18 cellular contexts compared by ENCODE assay signal in the genomic region with DNA sequence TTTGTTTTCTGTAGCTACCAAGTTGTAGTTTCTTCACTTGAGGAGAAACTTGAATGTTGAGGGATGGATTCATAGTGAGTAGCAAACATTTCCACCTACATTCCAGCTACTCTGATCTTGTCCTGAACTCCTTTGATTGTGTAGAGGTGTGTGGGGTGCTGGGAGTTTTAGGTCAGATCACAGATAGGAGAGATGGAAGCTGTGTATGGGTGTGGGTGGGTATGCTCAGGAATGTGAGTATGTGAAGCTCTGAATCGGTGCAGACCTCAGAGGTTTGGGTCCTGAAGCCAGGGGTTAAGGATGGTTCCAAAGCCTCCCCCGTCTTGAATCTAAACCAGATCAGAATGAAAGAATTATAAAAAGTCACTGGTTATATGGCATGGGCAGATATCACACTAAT. TPM values are rescaled to one million over a fixed set of nuclear protein-coding genes. Genes with fewer than 3 reads are reported as not detected.
DNase-seq lines count a peak whose midpoint lies in the region; TF ChIP-seq lines count a peak whose summit lies in the region.
"Had no signal": no experiment of that assay in that cellular context is flagged by ENCODE, and none has a peak within 500 bp of the region (broad histone marks: within the 10 kb centered on the region; RNA-seq: fewer than 3 reads in every experiment).

No MANE protein-coding gene starts in this region.

- H3K36me3 Mint-ChIP-seq in MCF 10A (ENCODE audit: insufficient read depth, unreplicated experiment) = no peaks in the 10 kb centered on the region
- H3K36me3 Mint-ChIP-seq in osteocyte (ENCODE audit: unreplicated experiment) = peaks cover 1% of the 10 kb centered on the region
- H3K36me3 Mint-ChIP-seq: CD4-positive, alpha-beta memory T cell had no signal

- H3K4me3 Mint-ChIP-seq in MCF 10A (ENCODE audit: unreplicated experiment) (no peak overlapping the region), osteocyte (ENCODE audit: unreplicated experiment) (no peak overlapping the region)
- H3K4me3 Mint-ChIP-seq: CD4-positive, alpha-beta memory T cell; GM23338 had no signal

- CTCF ChIA-PET in PC-9 (lab: Charles Lee) = no interaction called here
- CTCF ChIA-PET in MCF 10A (lab: Yijun Ruan, JAX) = interaction anchor here (0.5 to 1.7 kb wide), 5 partner anchors 13 to 359 kb away, joined by 3 to 5 read pairs (median 3); no protein-coding TSS in a partner anchor

- intact Hi-C loops in PC-9 (cut with micrococcal nuclease; ENCODE audit: unreplicated experiment) = no loop called here
- intact Hi-C loops in MCF 10A (cut with micrococcal nuclease) = no loop called here

- POLR2A ChIA-PET in PC-9 (lab: Charles Lee; ENCODE audit: unreplicated experiment) = interaction anchor here (0.6 to 2.7 kb wide), 2 partner anchors 7 to 9 kb away, joined by 7 to 25 read pairs; no protein-coding TSS in a partner anchor
- POLR2A ChIA-PET in MCF 10A (lab: Yijun Ruan, JAX) = interaction anchor here (1.5 to 1.7 kb wide), 2 partner anchors 18 to 36 kb away, joined by 4 to 5 read pairs; no protein-coding TSS in a partner anchor

- H3K27ac Mint-ChIP-seq in MCF 10A (ENCODE audit: low read depth, unreplicated experiment) (peak overlapping the region; percentile 95), osteocyte (ENCODE audit: unreplicated experiment) (peak overlapping the region; percentile 91)
- H3K27ac Mint-ChIP-seq: GM23338 had no signal

- H3F3A ChIP-seq in PC-9 (ENCODE audit: insufficient read depth, low read depth) = peaks cover 32% of the 10 kb centered on the region

- H3K9me2 ChIP-seq in PC-9 (ENCODE audit: insufficient read depth) = no peaks in the 10 kb centered on the region

- H3K4me1 Mint-ChIP-seq in MCF 10A (ENCODE audit: insufficient read depth, unreplicated experiment) = peaks cover 40% of the 10 kb centered on the region
- H3K4me1 Mint-ChIP-seq in osteocyte (ENCODE audit: unreplicated experiment) = peaks cover 88% of the 10 kb centered on the region
- H3K4me1 Mint-ChIP-seq: CD4-positive, alpha-beta memory T cell had no signal

- 0 out of 2 replicates have a peak, but pooled peaks cover 5% of the 10 kb centered on the region for H3K36me3 ChIP-seq in PC-9 (ENCODE audit: low read depth)
- no peaks in the 10 kb centered on the region for H3K36me3 ChIP-seq in osteoblast (ENCODE audit: insufficient read depth, low read length)
- H3K36me3 ChIP-seq: BE2C had no signal

- DNase-seq in PC-9 (peak in 1 of 2 experiments; percentile 24), MCF 10A (ENCODE audit: unreplicated experiment) (no peak), osteocyte (ENCODE audit: extremely low spot score, unreplicated experiment) (no peak), SKM-1 treated with dmso at 0.1 percent for 144 hours (lab: John Stamatoyannopoulos, UW; ENCODE audit: unreplicated experiment) (no peak), foreskin fibroblast (no peak), osteoblast (ENCODE audit: insufficient read length, low spot score, missing footprints) (no peak)
- no peak for DNase-seq in activated T-cell treated with anti-CD3 and anti-CD28 coated beads, Interleukin-2, amount 50 U/mL, for 1 hour
- DNase-seq: BE2C; CD4-positive, alpha-beta memory T cell; GF-D8; KG1; NCI-H1092 treated with DMSO at 0.1 percent for 48 hours; NCI-H1694; NCI-H2107; NCI-H69; NK-92 treated with Interleukin-12 subunit alpha and Interleukin-12 subunit beta, amount 100 ng/mL, for 24 hours; PC-3 had no signal

- no peaks in the 10 kb centered on the region; the same call in 1 of the 2 replicates for H3K9me3 ChIP-seq in PC-9 (ENCODE audit: insufficient read depth, low read depth)
- H3K9me3 ChIP-seq in osteoblast (ENCODE audit: low read depth, low read length) = no peaks in the 10 kb centered on the region
- H3K9me3 ChIP-seq: BE2C had no signal

- H4K20me1 ChIP-seq in PC-9 (ENCODE audit: insufficient read depth) (no peaks in the 10 kb centered on the region), osteoblast (ENCODE audit: insufficient read depth, low read length) (peaks cover 10% of the 10 kb centered on the region)

- H3K9me3 Mint-ChIP-seq in MCF 10A (ENCODE audit: unreplicated experiment) (no peaks in the 10 kb centered on the region), osteocyte (ENCODE audit: unreplicated experiment) (no peaks in the 10 kb centered on the region)
- H3K9me3 Mint-ChIP-seq: CD4-positive, alpha-beta memory T cell; GM23338 had no signal

- H3K4me2 ChIP-seq in PC-9 (peak overlapping the region; percentile 62), osteoblast (ENCODE audit: insufficient read depth, low read length) (no peak overlapping the region)
- H3K4me2 ChIP-seq: GM23338 had no signal

- H3K27me3 ChIP-seq in PC-9 (ENCODE audit: insufficient read depth, low read depth) (no peaks in the 10 kb centered on the region), osteoblast (ENCODE audit: insufficient read depth, low read length) (no peaks in the 10 kb centered on the region)
- H3K27me3 ChIP-seq: BE2C had no signal

- H3K27me3 Mint-ChIP-seq in MCF 10A (ENCODE audit: insufficient read depth, unreplicated experiment) (no peaks in the 10 kb centered on the region), osteocyte (ENCODE audit: unreplicated experiment) (no peaks in the 10 kb centered on the region)

- H3K27ac ChIP-seq in PC-9 (peak overlapping the region; percentile 84), osteoblast (ENCODE audit: low read depth, low read length) (no peak overlapping the region)

- H3K4me1 ChIP-seq in PC-9 (replicated peaks; ENCODE audit: insufficient read depth) (peaks cover 56% of the 10 kb centered on the region), osteoblast (ENCODE audit: insufficient read depth, low read length) (peaks cover 37% of the 10 kb centered on the region)

- TF ChIP-seq CTCF in PC-9 (conservative IDR thresholded peaks at IDR 0.05) (no peak), MCF 10A (IDR thresholded peaks at IDR 0.05; ENCODE audit: unreplicated experiment) (no peak), osteocyte (IDR thresholded peaks at IDR 0.05) (no peak), foreskin fibroblast (IDR thresholded peaks at IDR 0.05; ENCODE audit: low read depth, low read length) (no peak), osteoblast (IDR thresholded peaks at IDR 0.05; ENCODE audit: extremely low read depth, low read depth, low read length) (no peak)

- H3K79me2 ChIP-seq in PC-9 (ENCODE audit: low read depth) (peaks cover 89% of the 10 kb centered on the region), osteoblast (ENCODE audit: insufficient read depth, low read length) (peaks cover 34% of the 10 kb centered on the region)

- BruUV-seq in PC-9 (replicated peaks; lab: Mats Ljungman, UMichigan) = no TSS peak
- BruUV-seq in MCF 10A (replicated peaks; lab: Mats Ljungman, UMichigan) = no TSS peak

- H2AFZ ChIP-seq in PC-9 (no peak overlapping the region), osteoblast (ENCODE audit: low read length) (no peak overlapping the region)
- H2AFZ ChIP-seq: GM23338 had no signal

- no peak overlapping the region for H3K4me3 ChIP-seq in PC-9
- H3K4me3 ChIP-seq in foreskin fibroblast (ENCODE audit: low read depth in 1 of 2, low read length in 2 of 2) = no peak overlapping the region
- H3K4me3 ChIP-seq in osteoblast (ENCODE audit: insufficient read depth, low read length) = no peak overlapping the region
- H3K4me3 ChIP-seq: GM23338 had no signal

RNA-seq across cellular contexts. Expression of a gene that starts 52.6 kb away (rescaled TPM):
- total RNA-seq in PC-9 (2021) = 14.1 and 14.7 TPM in 2 replicates
- total RNA-seq in MCF 10A (2022) = not detected in 2 replicates
- total RNA-seq in osteocyte = 2.3 and 2.7 TPM in 2 replicates
- total RNA-seq in osteoblast = 6.8 and 7.6 TPM in 2 replicates
